In genomic region chr18:11995445-11996189, GRCh38 we compare ENCODE assay signal across 8 cellular contexts. TPM values are rescaled to one million over a fixed set of nuclear protein-coding genes. Genes with fewer than 3 reads are reported as not detected.
DNase-seq lines count a peak whose midpoint lies in the region; ATAC-seq and TF ChIP-seq lines count a peak whose summit lies in the region.

No MANE protein-coding gene starts in this region.

- H3K27me3 Mint-ChIP-seq in T-cell: no peaks in the 10 kb centered on the region

- no peaks in the 10 kb centered on the region for H3K9me2 ChIP-seq in hepatocyte (replicated peaks; ENCODE audit: insufficient read depth)

- peak overlapping the region; percentile 95 for H3K27ac ChIP-seq in hepatocyte
- peak overlapping the region; percentile 36 to 70 (median 48) for H3K27ac ChIP-seq in sigmoid colon

- in situ Hi-C loops in astrocyte of the cerebellum (cut with HindIII; ENCODE audit: low sequenced_read_pairs): no loop called here

- WGBS in hepatocyte (ENCODE audit: low lambda C conversion rate, missing lambda C conversion rate): 25% methylated on average over 9 of the region's 9 CpGs
- WGBS in sigmoid colon, 2 donors: 6 to 7% methylated on average over 9 of the region's 9 CpGs

- peak overlapping the region; percentile 12 for H2AFZ ChIP-seq in hepatocyte

- H3K4me2 ChIP-seq in hepatocyte: peak overlapping the region; percentile 65

- peak overlapping the region in 2 of 3 donors; percentile 32 to 43 for H3K4me3 Mint-ChIP-seq in T-cell

- no peaks in the 10 kb centered on the region for H4K20me1 ChIP-seq in hepatocyte (ENCODE audit: insufficient read depth, poor library complexity, severe bottlenecking)

- peaks cover 11 to 18% (median 12%) of the 10 kb centered on the region in 3 donors for H3K4me1 Mint-ChIP-seq in T-cell

- H3K36me3 Mint-ChIP-seq in T-cell: no peaks in the 10 kb centered on the region

- H3K27me3 ChIP-seq in hepatocyte (no peaks in the 10 kb centered on the region), sigmoid colon (no peaks in the 10 kb centered on the region)

- H3K27ac Mint-ChIP-seq in T-cell: peak overlapping the region; percentile 13 to 36

- peaks cover 58% of the 10 kb centered on the region for H3K79me2 ChIP-seq in hepatocyte

- no peaks in the 10 kb centered on the region for H3K9me3 ChIP-seq in hepatocyte (ENCODE audit: low read depth)
- no peaks in the 10 kb centered on the region for H3K9me3 ChIP-seq in sigmoid colon

- peak; percentile 74 for DNase-seq in EL
- peak; percentile 29 for DNase-seq in LoVo (ENCODE audit: low spot score)
- DNase-seq in T-cell: peak; percentile 10 to 62 (median 45)
- peak; percentile 48 for DNase-seq in astrocyte of the cerebellum (ENCODE audit: low read depth)
- DNase-seq in hepatocyte (ENCODE audit: low spot score): peak; percentile 85
- DNase-seq in sigmoid colon: peak; percentile 91

- ATAC-seq in GM21737 (IDR thresholded peaks at IDR 0.05; ENCODE audit: unreplicated experiment) (peak; percentile 73), T-cell (replicated peaks in 1 of 4) (peak; percentile 78 to 90 (median 84)), HG02938 (IDR thresholded peaks at IDR 0.05; ENCODE audit: unreplicated experiment) (no peak)

- H3K36me3 ChIP-seq in hepatocyte (replicated peaks; ENCODE audit: insufficient read depth, low read depth): no peaks in the 10 kb centered on the region
- peaks cover 0 to 16% (median 2%) of the 10 kb centered on the region in 4 donors for H3K36me3 ChIP-seq in sigmoid colon

- intact Hi-C loops in sigmoid colon (cut with DNase I): loop anchor here (1.0 to 2.0 kb wide), 2 partner anchors 43 to 57 kb away; no protein-coding TSS in a partner anchor

- no peak overlapping the region for H3K4me3 ChIP-seq in astrocyte of the cerebellum (ENCODE audit: low read depth, low read length)
- H3K4me3 ChIP-seq in hepatocyte: no peak overlapping the region
- no peak overlapping the region for H3K4me3 ChIP-seq in sigmoid colon

- H3K4me1 ChIP-seq in hepatocyte (ENCODE audit: insufficient read depth) (peaks cover 29% of the 10 kb centered on the region), sigmoid colon (peaks cover 0 to 23% (median 12%) of the 10 kb centered on the region in 4 donors)

- TF ChIP-seq CTCF in astrocyte of the cerebellum (IDR thresholded peaks at IDR 0.05; ENCODE audit: low read depth, low read length, missing control alignments) (peak; percentile 82), hepatocyte (IDR thresholded peaks at IDR 0.05; ENCODE audit: poor library complexity) (peak; percentile 83), sigmoid colon (IDR thresholded peaks at IDR 0.05) (peak; percentile 75 to 80 (median 76))

- TF ChIP-seq POLR2A in sigmoid colon (IDR thresholded peaks at IDR 0.05): no peak

- no peaks in the 10 kb centered on the region for H3K9me3 Mint-ChIP-seq in T-cell

- CTCF ChIA-PET in T-cell (lab: Charles Lee): interaction anchor here (0.6 to 9.1 kb wide), 18 partner anchors 9 to 1626 kb away, joined by 3 to 160 read pairs (median 4); no protein-coding TSS in a partner anchor

- no peak for TF ChIP-seq EP300 in sigmoid colon (IDR thresholded peaks at IDR 0.05)

- POLR2A ChIA-PET in T-cell (lab: Charles Lee): interaction anchor here (0.6 to 1.1 kb wide), 3 partner anchors 13 to 1055 kb away, joined by 3 to 7 read pairs (median 6); partner anchors contain the start of gene IMPA2 (in 1 of the 2)

RNA-seq across cellular contexts. Expression of gene IMPA2, which starts 14.3 kb away (rescaled TPM):
- 10 to 100 TPM in 1 of 5 donors, 1 to 10 TPM in 4; 3.1 to 12.2 (median 5.0) TPM for total RNA-seq in T-cell
- total RNA-seq in hepatocyte: 72.4 and 75.6 TPM in 2 replicates
- polyA plus RNA-seq in hepatocyte: 116 and 130 TPM in 2 replicates
- total RNA-seq in sigmoid colon: 10 to 100 TPM; 21.3 to 66.5 (median 29.1) TPM
- polyA plus RNA-seq in sigmoid colon: 100 to 1,000 TPM in 1 of 3 donors, 10 to 100 TPM in 2; 88.1 to 138 (median 99.6) TPM

Comparison
In these comparisons a context has a peak if more than half of its experiments do, and no peak if none do; other contexts are left out.
1. DNase-seq: peak in every context shown above with its lines; median percentile 91 in sigmoid colon; 85 in hepatocyte; 74 in EL; 48 in astrocyte of the cerebellum; 45 in T-cell; 29 in LoVo.